Comparison of ENCODE assay signal across 8 cellular contexts in genomic region chr4:3075652-3075981, GRCh38. TPM values are rescaled to one million over a fixed set of nuclear protein-coding genes. Genes with fewer than 3 reads are reported as not detected.
DNase-seq lines count a peak whose midpoint lies in the region; ATAC-seq and TF ChIP-seq lines count a peak whose summit lies in the region.

No MANE protein-coding gene starts in this region.

- H2AFZ ChIP-seq in trophoblast cell (ENCODE audit: insufficient read depth, low read length, poor library complexity): no peak overlapping the region

- peaks cover 25% of the 10 kb centered on the region for H3F3A ChIP-seq in DOHH2 (ENCODE audit: control insufficient read depth, insufficient read depth)

- POLR2A ChIA-PET in Panc1 (lab: Charles Lee): no interaction called here

- H3K9me3 ChIP-seq in DOHH2 (ENCODE audit: control insufficient read depth, insufficient read depth, low read length) (no peaks in the 10 kb centered on the region), Panc1 (ENCODE audit: control insufficient read depth, insufficient read depth, low read depth, low read length) (no peaks in the 10 kb centered on the region), trophoblast cell (ENCODE audit: insufficient read depth, low read depth, low read length) (peaks cover 2% of the 10 kb centered on the region)

- H3K4me1 ChIP-seq in DOHH2 (ENCODE audit: control insufficient read depth, low read length) (peaks cover 50% of the 10 kb centered on the region), Panc1 (ENCODE audit: control insufficient read depth, insufficient read depth, low read length) (peaks cover 11% of the 10 kb centered on the region; the same call in 1 of the 2 replicates), trophoblast cell (ENCODE audit: control insufficient read depth in 1 of 2, insufficient read depth in 2 of 2, low read length in 2 of 2) (peaks cover 8 to 9% of the 10 kb centered on the region in 2 experiments)

- no peak overlapping the region for H2BK5ac ChIP-seq in trophoblast cell (ENCODE audit: low read depth, low read length, poor library complexity)

- BruUV-seq in Panc1 (replicated peaks; lab: Mats Ljungman, UMichigan): TSS peak; percentile 93

- H2BK120ac ChIP-seq in trophoblast cell (ENCODE audit: insufficient read depth, low read length, poor library complexity): no peak overlapping the region

- H3K18ac ChIP-seq in trophoblast cell (ENCODE audit: low read length): no peak overlapping the region

- CTCF ChIA-PET in Panc1 (lab: Charles Lee): no interaction called here

- H3K79me1 ChIP-seq in trophoblast cell (ENCODE audit: low read length): peaks cover 7% of the 10 kb centered on the region

- H3K9ac ChIP-seq in trophoblast cell (ENCODE audit: low read length): peak overlapping the region; percentile 59

- peaks cover 4% of the 10 kb centered on the region; the same call in 1 of the 2 replicates for H4K20me1 ChIP-seq in DOHH2 (ENCODE audit: control insufficient read depth, insufficient read depth, low read depth, low read length)

- H2BK12ac ChIP-seq in trophoblast cell (ENCODE audit: low read length): no peak overlapping the region

- no peak overlapping the region for H2AK5ac ChIP-seq in trophoblast cell (ENCODE audit: low read length)

- H3K36me3 ChIP-seq in DOHH2 (ENCODE audit: control insufficient read depth, low read length): peaks cover 13% of the 10 kb centered on the region
- no peaks in the 10 kb centered on the region for H3K36me3 ChIP-seq in Panc1 (ENCODE audit: control insufficient read depth, insufficient read depth, low read length)
- peaks cover 0 to 2% of the 10 kb centered on the region in 2 experiments for H3K36me3 ChIP-seq in trophoblast cell (ENCODE audit: control insufficient read depth in 1 of 2, insufficient read depth in 2 of 2, low read length in 2 of 2)

- H3K27ac ChIP-seq in DOHH2 (ENCODE audit: low read depth, low read length) (peak overlapping the region; percentile 87), Panc1 (ENCODE audit: low read length) (peak overlapping the region; percentile 54; the same call in 1 of the 2 replicates), trophoblast cell (ENCODE audit: low read depth, low read length) (no peak overlapping the region)

- no peak for TF ChIP-seq CTCF in DOHH2 (IDR thresholded peaks at IDR 0.05; ENCODE audit: low read depth, low read length, poor library complexity, severe bottlenecking)
- no peak for TF ChIP-seq CTCF in Panc1 (IDR thresholded peaks at IDR 0.05)
- TF ChIP-seq CTCF in epithelial cell of proximal tubule (conservative IDR thresholded peaks at IDR 0.05; ENCODE audit: low read depth, low read length): no peak
- TF ChIP-seq CTCF in GM20000 (IDR thresholded peaks at IDR 0.05; ENCODE audit: extremely low read depth, missing control alignments): no peak

- ATAC-seq in Panc1 (no peak), GM21381 (IDR thresholded peaks at IDR 0.05; ENCODE audit: unreplicated experiment) (no peak), GM18517 (IDR thresholded peaks at IDR 0.05; ENCODE audit: unreplicated experiment) (no peak)

- DNase-seq in Panc1 (ENCODE audit: low read depth, low spot score) (no peak), epithelial cell of proximal tubule (ENCODE audit: low read depth) (no peak), trophoblast cell (no peak), SIG-M5 treated with dmso at 0.1 percent for 504 hours (lab: John Stamatoyannopoulos, UW; ENCODE audit: unreplicated experiment) (no peak), GM20000 (ENCODE audit: low spot score) (no peak)

- no peak overlapping the region for H3K14ac ChIP-seq in trophoblast cell (ENCODE audit: low read length)

- H3K4me2 ChIP-seq in DOHH2 (ENCODE audit: low read length) (peak overlapping the region; percentile 84), trophoblast cell (ENCODE audit: low read length) (peak overlapping the region; percentile 70)

- WGBS in trophoblast cell (ENCODE audit: extremely low coverage, insufficient coverage, insufficient read length): 100% methylated on average over 1 of the region's 8 CpGs

- no peak overlapping the region for H3K23ac ChIP-seq in trophoblast cell (ENCODE audit: low read length)

- no peak overlapping the region for H4K12ac ChIP-seq in trophoblast cell (ENCODE audit: low read depth, low read length)

- in situ Hi-C loops in Panc1 (cut with HindIII; ENCODE audit: low pct_unique_long_range_greater_than_20kb, low sequenced_read_pairs): no loop called here

- no peaks in the 10 kb centered on the region for H3K9me2 ChIP-seq in DOHH2 (replicated peaks; ENCODE audit: control insufficient read depth, low read length)

- no peaks in the 10 kb centered on the region for H3K27me3 ChIP-seq in DOHH2 (ENCODE audit: control insufficient read depth, low read length)
- H3K27me3 ChIP-seq in Panc1 (ENCODE audit: control insufficient read depth, insufficient read depth, low read length): no peaks in the 10 kb centered on the region
- H3K27me3 ChIP-seq in trophoblast cell (ENCODE audit: insufficient read depth, low read length): no peaks in the 10 kb centered on the region

- no peak overlapping the region for H4K8ac ChIP-seq in trophoblast cell (ENCODE audit: low read depth, low read length)

- peak overlapping the region; percentile 29 for H3K4ac ChIP-seq in trophoblast cell (ENCODE audit: low read depth, low read length)

- intact Hi-C loops in Panc1 (cut with micrococcal nuclease; ENCODE audit: unreplicated experiment): no loop called here

- H3K4me3 ChIP-seq in DOHH2 (ENCODE audit: low read length) (peak overlapping the region; percentile 86), Panc1 (ENCODE audit: low read depth in 2 of 2, low read length in 2 of 2) (peak overlapping the region; percentile 84 to 85), epithelial cell of proximal tubule (ENCODE audit: low read depth, low read length) (peak overlapping the region; percentile 98), trophoblast cell (ENCODE audit: low read depth, low read length) (peak overlapping the region; percentile 10)

- H3K79me2 ChIP-seq in DOHH2 (ENCODE audit: control insufficient read depth, low read length): peaks cover 59% of the 10 kb centered on the region
- H3K79me2 ChIP-seq in trophoblast cell (ENCODE audit: control insufficient read depth, insufficient read depth, low read length, poor library complexity): peaks cover 8% of the 10 kb centered on the region

- H4K91ac ChIP-seq in trophoblast cell (ENCODE audit: low read depth, low read length): no peak overlapping the region

RNA-seq across cellular contexts. Expression of gene HTT, which starts 1.1 kb away (rescaled TPM):
- 24.7 TPM for total RNA-seq in Panc1 (2021; ENCODE audit: unreplicated experiment)
- polyA plus RNA-seq in Panc1 (2012; ENCODE audit: insufficient read length): 21.3 TPM
- 29.4 and 32.5 TPM in 2 replicates for total RNA-seq in epithelial cell of proximal tubule
- polyA plus RNA-seq in trophoblast cell (2013): 27.4 and 27.8 TPM in 2 replicates

RNA-seq across cellular contexts. Expression of gene HTT-AS, which starts 1.3 kb away (rescaled TPM):
- total RNA-seq in Panc1 (2021; ENCODE audit: unreplicated experiment): not detected
- not detected for polyA plus RNA-seq in Panc1 (2012; ENCODE audit: insufficient read length)
- total RNA-seq in epithelial cell of proximal tubule: not detected in 2 replicates
- not detected in 2 replicates for polyA plus RNA-seq in trophoblast cell (2013)

Comparison
In these comparisons a context has a peak if more than half of its experiments do, and no peak if none do; other contexts are left out.
1. H3K4me3 ChIP-seq: peak in every context shown above with its lines; median percentile 98 in epithelial cell of proximal tubule; 86 in DOHH2; 84 in Panc1; 10 in trophoblast cell.